Comparison of ENCODE assay signal across 24 cellular contexts in genomic region chr6:73481969-73482368, GRCh38. TPM values are rescaled to one million over a fixed set of nuclear protein-coding genes. Genes with fewer than 3 reads are reported as not detected.
DNase-seq lines count a peak whose midpoint lies in the region; ATAC-seq, FAIRE-seq and TF ChIP-seq lines count a peak whose summit lies in the region.
"Had no signal": no experiment of that assay in that cellular context is flagged by ENCODE, and none has a peak within 500 bp of the region (broad histone marks: within the 10 kb centered on the region; RNA-seq: fewer than 3 reads in every experiment).

No MANE protein-coding gene starts in this region.

- H3K27me3 Mint-ChIP-seq in activated naive CD4-positive, alpha-beta T cell treated with anti-CD3 and anti-CD28 coated beads for 36 hours (ENCODE audit: low read depth), result no peaks in the 10 kb centered on the region
- H3K27me3 Mint-ChIP-seq in activated naive CD4-positive, alpha-beta T cell treated with anti-CD3 and anti-CD28 coated beads, Interleukin-2, amount 10 ng/mL, durations not matched to agents 7 days and 5 days, result no peaks in the 10 kb centered on the region
- H3K27me3 Mint-ChIP-seq in astrocyte (ENCODE audit: low read depth, unreplicated experiment) (no peaks in the 10 kb centered on the region), nephron progenitor cell (ENCODE audit: low read depth, poor library complexity) (no peaks in the 10 kb centered on the region)
- H3K27me3 Mint-ChIP-seq in activated naive CD8-positive, alpha-beta T cell treated with anti-CD3 and anti-CD28 coated beads, Interleukin-2, amount 50 U/mL, for 24 hours, result no peaks in the 10 kb centered on the region

- H3K79me2 ChIP-seq in astrocyte (ENCODE audit: insufficient read depth, low read length), result no peaks in the 10 kb centered on the region

- DNase-seq in activated naive CD4-positive, alpha-beta T cell treated with anti-CD3 and anti-CD28 coated beads for 36 hours, result no peak
- DNase-seq in activated naive CD4-positive, alpha-beta T cell treated with anti-CD3 and anti-CD28 coated beads, Interleukin-2, amount 10 ng/mL, durations not matched to agents 7 days and 5 days, result no peak
- peak; percentile 33 for DNase-seq in astrocyte (ENCODE audit: low read depth)
- no peak for DNase-seq in nephron progenitor cell
- DNase-seq in activated naive CD8-positive, alpha-beta T cell treated with anti-CD3 and anti-CD28 coated beads, Interleukin-2, amount 50 U/mL, for 24 hours, result no peak
- no peak for DNase-seq in midbrain (lab: John Stamatoyannopoulos, UW)
- DNase-seq in G401 (ENCODE audit: low spot score), result no peak
- DNase-seq: BE2C, DMS53, GF-D8, GOT3, HCEC 1CT, KG1, NCI-H1092, NCI-H1436, NCI-H2029 treated with DMSO at 0.1 percent for 48 hours, NCI-H226, NCI-H510A treated with DMSO at 0.1 percent for 48 hours, NCI-H748 treated with DMSO at 0.1 percent for 48 hours, Peyer's patch, SJCRH30 had no signal

- FAIRE-seq in astrocyte (lab: Jason Lieb, UNC), result no peak
- FAIRE-seq: A549, D721Med, HTR-8/SVneo had no signal

- H3K9me3 Mint-ChIP-seq in activated naive CD4-positive, alpha-beta T cell treated with anti-CD3 and anti-CD28 coated beads for 36 hours, result no peaks in the 10 kb centered on the region
- no peaks in the 10 kb centered on the region for H3K9me3 Mint-ChIP-seq in activated naive CD4-positive, alpha-beta T cell treated with anti-CD3 and anti-CD28 coated beads, Interleukin-2, amount 10 ng/mL, durations not matched to agents 7 days and 5 days
- H3K9me3 Mint-ChIP-seq in astrocyte (ENCODE audit: unreplicated experiment), result no peaks in the 10 kb centered on the region
- no peaks in the 10 kb centered on the region for H3K9me3 Mint-ChIP-seq in nephron progenitor cell
- H3K9me3 Mint-ChIP-seq in activated naive CD8-positive, alpha-beta T cell treated with anti-CD3 and anti-CD28 coated beads, Interleukin-2, amount 50 U/mL, for 24 hours, result no peaks in the 10 kb centered on the region

- peaks cover 29% of the 10 kb centered on the region for H3K36me3 ChIP-seq in astrocyte (ENCODE audit: insufficient read depth, low read length)

- H3K27ac Mint-ChIP-seq in activated naive CD4-positive, alpha-beta T cell treated with anti-CD3 and anti-CD28 coated beads for 36 hours, result peak overlapping the region; percentile 36
- H3K27ac Mint-ChIP-seq in activated naive CD4-positive, alpha-beta T cell treated with anti-CD3 and anti-CD28 coated beads, Interleukin-2, amount 10 ng/mL, durations not matched to agents 7 days and 5 days, result no peak overlapping the region
- H3K27ac Mint-ChIP-seq in astrocyte (ENCODE audit: unreplicated experiment) (no peak overlapping the region), nephron progenitor cell (peak overlapping the region; percentile 91)
- no peak overlapping the region for H3K27ac Mint-ChIP-seq in activated naive CD8-positive, alpha-beta T cell treated with anti-CD3 and anti-CD28 coated beads, Interleukin-2, amount 50 U/mL, for 24 hours

- CTCF ChIA-PET in activated naive CD4-positive, alpha-beta T cell treated with anti-CD3 and anti-CD28 coated beads for 36 hours (lab: Charles Lee), result interaction anchor here (0.8 kb wide), 1 partner anchor 229 kb away, joined by 3 read pairs; no protein-coding TSS in a partner anchor
- CTCF ChIA-PET in activated naive CD4-positive, alpha-beta T cell treated with anti-CD3 and anti-CD28 coated beads, Interleukin-2, amount 10 ng/mL, durations not matched to agents 7 days and 5 days (lab: Charles Lee), result interaction anchor here (1.0 kb wide), 1 partner anchor 9 kb away, joined by 3 read pairs; no protein-coding TSS in a partner anchor

- H3K4me2 ChIP-seq in astrocyte (ENCODE audit: low read length), result no peak overlapping the region
- H3K4me2 ChIP-seq: A549 had no signal

- intact Hi-C loops in activated naive CD4-positive, alpha-beta T cell treated with anti-CD3 and anti-CD28 coated beads for 36 hours (cut with micrococcal nuclease), result no loop called here

- no peaks in the 10 kb centered on the region for H3K4me1 ChIP-seq in astrocyte (ENCODE audit: insufficient read depth, low read length)
- H3K4me1 ChIP-seq: A549, BE2C, Peyer's patch, SJCRH30 had no signal

- H3K4me3 Mint-ChIP-seq in activated naive CD4-positive, alpha-beta T cell treated with anti-CD3 and anti-CD28 coated beads for 36 hours, result no peak overlapping the region
- H3K4me3 Mint-ChIP-seq in activated naive CD4-positive, alpha-beta T cell treated with anti-CD3 and anti-CD28 coated beads, Interleukin-2, amount 10 ng/mL, durations not matched to agents 7 days and 5 days, result no peak overlapping the region
- H3K4me3 Mint-ChIP-seq in astrocyte (ENCODE audit: unreplicated experiment) (no peak overlapping the region), nephron progenitor cell (no peak overlapping the region)
- no peak overlapping the region for H3K4me3 Mint-ChIP-seq in activated naive CD8-positive, alpha-beta T cell treated with anti-CD3 and anti-CD28 coated beads, Interleukin-2, amount 50 U/mL, for 24 hours

- H3K4me3 ChIP-seq in astrocyte (ENCODE audit: insufficient read depth, low read depth, low read length), result no peak overlapping the region
- H3K4me3 ChIP-seq: A549, Peyer's patch, SJCRH30 had no signal

- H3K27me3 ChIP-seq in astrocyte (ENCODE audit: insufficient read depth, low read length), result no peaks in the 10 kb centered on the region
- H3K27me3 ChIP-seq: BE2C, Peyer's patch, SJCRH30 had no signal

- no peak for ATAC-seq in activated naive CD8-positive, alpha-beta T cell treated with anti-CD3 and anti-CD28 coated beads, Interleukin-2, amount 50 U/mL, for 24 hours
- ATAC-seq: A549 had no signal

- H3K4me1 Mint-ChIP-seq in activated naive CD4-positive, alpha-beta T cell treated with anti-CD3 and anti-CD28 coated beads for 36 hours (ENCODE audit: low read depth), result no peaks in the 10 kb centered on the region
- H3K4me1 Mint-ChIP-seq in activated naive CD4-positive, alpha-beta T cell treated with anti-CD3 and anti-CD28 coated beads, Interleukin-2, amount 10 ng/mL, durations not matched to agents 7 days and 5 days, result no peaks in the 10 kb centered on the region
- no peaks in the 10 kb centered on the region for H3K4me1 Mint-ChIP-seq in astrocyte (ENCODE audit: low read depth, unreplicated experiment)
- H3K4me1 Mint-ChIP-seq in nephron progenitor cell, result no peaks in the 10 kb centered on the region
- H3K4me1 Mint-ChIP-seq in activated naive CD8-positive, alpha-beta T cell treated with anti-CD3 and anti-CD28 coated beads, Interleukin-2, amount 50 U/mL, for 24 hours, result no peaks in the 10 kb centered on the region

- in situ Hi-C loops in G401 (cut with HindIII; ENCODE audit: low sequenced_read_pairs), result no loop called here

- no peak overlapping the region for H2AFZ ChIP-seq in astrocyte (ENCODE audit: low read depth, low read length)

- H3K9me3 ChIP-seq in astrocyte (ENCODE audit: insufficient read depth, low read depth, low read length), result no peaks in the 10 kb centered on the region
- H3K9me3 ChIP-seq: A549, BE2C, Peyer's patch, SJCRH30 had no signal

- no peaks in the 10 kb centered on the region for H4K20me1 ChIP-seq in astrocyte (ENCODE audit: insufficient read depth, low read length)

- H3K27ac ChIP-seq in astrocyte (ENCODE audit: low read depth, low read length), result no peak overlapping the region
- H3K27ac ChIP-seq: A549, Peyer's patch, SJCRH30 had no signal

- TF ChIP-seq CTCF in astrocyte (IDR thresholded peaks at IDR 0.05; ENCODE audit: insufficient read depth, low read depth, low read length) (no peak), nephron progenitor cell (IDR thresholded peaks at IDR 0.05) (no peak)

- H3K9ac ChIP-seq in astrocyte (ENCODE audit: low read length), result no peak overlapping the region

- H3K36me3 Mint-ChIP-seq in activated naive CD4-positive, alpha-beta T cell treated with anti-CD3 and anti-CD28 coated beads for 36 hours (ENCODE audit: low read depth), result peaks cover 43% of the 10 kb centered on the region
- peaks cover 45% of the 10 kb centered on the region for H3K36me3 Mint-ChIP-seq in activated naive CD4-positive, alpha-beta T cell treated with anti-CD3 and anti-CD28 coated beads, Interleukin-2, amount 10 ng/mL, durations not matched to agents 7 days and 5 days
- H3K36me3 Mint-ChIP-seq in astrocyte (ENCODE audit: low read depth, unreplicated experiment) (peaks cover 10% of the 10 kb centered on the region), nephron progenitor cell (ENCODE audit: low read depth) (peaks cover 61% of the 10 kb centered on the region)
- H3K36me3 Mint-ChIP-seq in activated naive CD8-positive, alpha-beta T cell treated with anti-CD3 and anti-CD28 coated beads, Interleukin-2, amount 50 U/mL, for 24 hours (ENCODE audit: low read depth), result peaks cover 57% of the 10 kb centered on the region

RNA-seq across cellular contexts. Expression of gene MTO1, which starts 20.4 kb away (rescaled TPM):
- total RNA-seq in activated naive CD4-positive, alpha-beta T cell treated with anti-CD3 and anti-CD28 coated beads for 36 hours, result 10 to 100 TPM; 38.7 to 47.1 TPM
- total RNA-seq in astrocyte, result 15.5 and 17.6 TPM in 2 replicates
- total RNA-seq in G401 (2014; rRNA removed; shearing (Covaris generic)), result 19.0 and 31.0 TPM in 2 replicates

RNA-seq across cellular contexts. Expression of gene CGAS, which starts 29.9 kb away (rescaled TPM):
- total RNA-seq in activated naive CD4-positive, alpha-beta T cell treated with anti-CD3 and anti-CD28 coated beads for 36 hours, result 10 to 100 TPM; 17.4 to 17.8 TPM
- 0.16 and 0.34 TPM in 2 replicates for total RNA-seq in astrocyte
- not detected in 2 replicates for total RNA-seq in G401 (2014; rRNA removed; shearing (Covaris generic))

RNA-seq across cellular contexts. Expression of gene EEF1A1, which starts 38.9 kb away (rescaled TPM):
- over 10,000 TPM; 18,342 to 18,732 TPM for total RNA-seq in activated naive CD4-positive, alpha-beta T cell treated with anti-CD3 and anti-CD28 coated beads for 36 hours
- total RNA-seq in astrocyte, result 7,239 and 8,216 TPM in 2 replicates
- total RNA-seq in G401 (2014; rRNA removed; shearing (Covaris generic)), result 15,038 and 17,549 TPM in 2 replicates

Comparison
In these comparisons a context has a peak if more than half of its experiments do, and no peak if none do; other contexts are left out.
1. H3K27ac Mint-ChIP-seq: peak in activated naive CD4-positive, alpha-beta T cell treated with anti-CD3 and anti-CD28 coated beads for 36 hours (single experiment) and nephron progenitor cell (single experiment); none in activated naive CD4-positive, alpha-beta T cell treated with anti-CD3 and anti-CD28 coated beads, Interleukin-2, amount 10 ng/mL, durations not matched to agents 7 days and 5 days (single experiment), astrocyte (single experiment) and activated naive CD8-positive, alpha-beta T cell treated with anti-CD3 and anti-CD28 coated beads, Interleukin-2, amount 50 U/mL, for 24 hours (single experiment).
2. RNA of gene CGAS, which starts 29.9 kb away (total RNA-seq): 17.4 to 17.8 TPM in activated naive CD4-positive, alpha-beta T cell treated with anti-CD3 and anti-CD28 coated beads for 36 hours; 0.16 to 0.34 TPM in astrocyte and not detected in G401; every median in the first group is over 10 times any median in the second.